Comparison of ENCODE assay signal across 9 cellular contexts in genomic region chr16:30565526-30565925, GRCh38.
"Had no signal": no experiment of that assay in that cellular context is flagged by ENCODE, and none has a peak within 500 bp of the region (broad histone marks: within the 10 kb centered on the region; RNA-seq: fewer than 3 reads in every experiment).

No MANE protein-coding gene starts in this region.

- H3K36me3 Mint-ChIP-seq: mesothelial cell of epicardium; stimulated activated memory B cell treated with anti-CD40 and anti-IgM and Interleukin-4, amounts not matched to agents 10 μg/mL and 1 μg/mL and 100 μg/mL, for 72 hours had no signal

- H3K9me3 Mint-ChIP-seq: activated CD4-positive, alpha-beta memory T cell treated with anti-CD3 and anti-CD28 coated beads for 36 hours; dendritic cell treated with granulocyte-macrophage colony-stimulating factor and Interleukin-4, amounts not matched to agents 40 ng/mL and 50 ng/mL, for 4 days; mesothelial cell of epicardium; stimulated activated memory B cell treated with anti-CD40 and anti-IgM and Interleukin-4, amounts not matched to agents 10 μg/mL and 1 μg/mL and 100 μg/mL, for 72 hours had no signal

- DNase-seq: activated CD4-positive, alpha-beta memory T cell treated with anti-CD3 and anti-CD28 coated beads for 36 hours; activated CD4-positive, CD25-positive, alpha-beta regulatory T cell treated with anti-CD3 and anti-CD28 coated beads, Interleukin-2, amount 50 U/mL, for 72 hours; activated naive CD4-positive, alpha-beta T cell treated with Interleukin-2 at 50 U/mL for 16 hours; erythroblast; right cardiac atrium; transverse colon had no signal

- ATAC-seq: right cardiac atrium; stimulated activated memory B cell treated with anti-CD40 and anti-IgM and Interleukin-4, amounts not matched to agents 10 μg/mL and 1 μg/mL and 100 μg/mL, for 72 hours had no signal

- H3K27ac Mint-ChIP-seq: mesothelial cell of epicardium had no signal

- H3K4me3 Mint-ChIP-seq: activated CD4-positive, alpha-beta memory T cell treated with anti-CD3 and anti-CD28 coated beads for 36 hours; dendritic cell treated with granulocyte-macrophage colony-stimulating factor and Interleukin-4, amounts not matched to agents 40 ng/mL and 50 ng/mL, for 4 days; mesothelial cell of epicardium; stimulated activated memory B cell treated with anti-CD40 and anti-IgM and Interleukin-4, amounts not matched to agents 10 μg/mL and 1 μg/mL and 100 μg/mL, for 72 hours had no signal

- H3K27me3 Mint-ChIP-seq: activated CD4-positive, alpha-beta memory T cell treated with anti-CD3 and anti-CD28 coated beads for 36 hours; stimulated activated memory B cell treated with anti-CD40 and anti-IgM and Interleukin-4, amounts not matched to agents 10 μg/mL and 1 μg/mL and 100 μg/mL, for 72 hours had no signal
